In genomic region chr12:7798750-7799308, GRCh38 we compare ENCODE assay signal across 11 cellular contexts. TPM values are rescaled to one million over a fixed set of nuclear protein-coding genes. Genes with fewer than 3 reads are reported as not detected.
DNase-seq lines count a peak whose midpoint lies in the region; ATAC-seq, FAIRE-seq and TF ChIP-seq lines count a peak whose summit lies in the region.
"Not testable (repeated sequence)": the region's sequence is repeated elsewhere in the genome, so short reads cannot be mapped to it uniquely, and the experiment has no call there.
"Had no signal": no experiment of that assay in that cellular context is flagged by ENCODE, and none has a peak within 500 bp of the region (broad histone marks: within the 10 kb centered on the region; RNA-seq: fewer than 3 reads in every experiment).

No MANE protein-coding gene starts in this region.

- peaks cover 33% of the 10 kb centered on the region for H3F3A ChIP-seq in GM23338 (replicated peaks; ENCODE audit: low read depth)
- not testable (repeated sequence) for H3F3A ChIP-seq in neural progenitor cell (ENCODE audit: low read depth)

- DNase-seq in GM23338 (ENCODE audit: low spot score); astrocyte (ENCODE audit: low read depth); endothelial cell of umbilical vein (ENCODE audit: low read depth, low spot score); neural progenitor cell (ENCODE audit: low spot score); urothelium cell line (ENCODE audit: low spot score): not testable (repeated sequence)
- peak; percentile 33 for DNase-seq in HepG2 (ENCODE audit: low spot score)

- dilution Hi-C loops in endothelial cell of umbilical vein (cut with MboI; ENCODE audit: extremely low pct_ligation_motif_present, low sequenced_read_pairs) = not testable (repeated sequence)

- peaks cover 32% of the 10 kb centered on the region for H3K4me1 ChIP-seq in GM23338 (ENCODE audit: insufficient read depth)
- peaks cover 23% of the 10 kb centered on the region for H3K4me1 ChIP-seq in HUES64 (ENCODE audit: insufficient read depth, low read length)
- not testable (repeated sequence) for H3K4me1 ChIP-seq in astrocyte (ENCODE audit: insufficient read depth, low read length); endothelial cell of umbilical vein (ENCODE audit: control insufficient read depth, extremely low read depth, insufficient read depth, low read length); neural progenitor cell
- peaks cover 25% of the 10 kb centered on the region for H3K4me1 ChIP-seq in iPS-18a (ENCODE audit: control insufficient read depth, low read depth, low read length)
- peaks cover 44% of the 10 kb centered on the region for H3K4me1 ChIP-seq in HepG2 (ENCODE audit: insufficient read depth, low read length)

- peaks cover 81% of the 10 kb centered on the region for H3K36me3 Mint-ChIP-seq in GM23338 (ENCODE audit: low read depth)
- H3K36me3 Mint-ChIP-seq in astrocyte (ENCODE audit: low read depth, unreplicated experiment); neural progenitor cell: not testable (repeated sequence)

- WGBS in HUES64 = no CpG with 5 or more reads among the region's 4 CpGs
- WGBS in HepG2 (ENCODE audit: low lambda C conversion rate) = 4% methylated on average over 1 of the region's 4 CpGs

- H3K27me3 ChIP-seq in GM23338 (ENCODE audit: insufficient read depth); HUES64 (ENCODE audit: insufficient read depth, low read length); astrocyte (ENCODE audit: insufficient read depth, low read length); endothelial cell of umbilical vein (ENCODE audit: control insufficient read depth in 2 of 2, insufficient read depth in 2 of 2, low read length in 2 of 2); iPS-18a (ENCODE audit: control insufficient read depth, insufficient read depth, low read length); HepG2 (ENCODE audit: control insufficient read depth in 1 of 2, insufficient read depth in 2 of 2, low read length in 2 of 2); neural progenitor cell: not testable (repeated sequence)

- POLR2A ChIA-PET in endothelial cell of umbilical vein (lab: Charles Lee) = interaction anchor here (0.7 kb wide), 1 partner anchor 106 kb away, joined by 3 read pairs; no protein-coding TSS in a partner anchor
- POLR2A ChIA-PET in HepG2 (lab: Yijun Ruan, JAX) = not testable (repeated sequence)

- H2AFZ ChIP-seq in GM23338; astrocyte (ENCODE audit: low read depth, low read length); endothelial cell of umbilical vein (ENCODE audit: low read depth, low read length); HepG2 (ENCODE audit: low read length); neural progenitor cell (replicated peaks): not testable (repeated sequence)

- not testable (repeated sequence) for BruUV-seq in endothelial cell of umbilical vein (replicated peaks; lab: Mats Ljungman, UMichigan); HepG2 (replicated peaks; lab: Mats Ljungman, UMichigan)

- not testable (repeated sequence) for H3K9me3 ChIP-seq in HUES64 (ENCODE audit: insufficient read depth, low read depth, low read length); astrocyte (ENCODE audit: insufficient read depth, low read depth, low read length); endothelial cell of umbilical vein (replicated peaks; ENCODE audit: control insufficient read depth, insufficient read depth, low read length); iPS-18a (ENCODE audit: control insufficient read depth, low read depth, low read length); HepG2 (ENCODE audit: low read length); neural progenitor cell (ENCODE audit: low read depth)

- H3K27ac Mint-ChIP-seq in GM23338 (peak overlapping the region; percentile 98), astrocyte (ENCODE audit: unreplicated experiment) (peak overlapping the region; percentile 35), neural progenitor cell (peak overlapping the region; percentile 66)

- peak; percentile 96 for ATAC-seq in GM23338
- ATAC-seq in HepG2 = peak; percentile 64

- H3K36me3 ChIP-seq in GM23338 (ENCODE audit: insufficient read depth) (peaks cover 31% of the 10 kb centered on the region), HUES64 (ENCODE audit: insufficient read depth, low read length) (peaks cover 28% of the 10 kb centered on the region), iPS-18a (ENCODE audit: control insufficient read depth, low read depth, low read length) (peaks cover 15% of the 10 kb centered on the region)
- H3K36me3 ChIP-seq in astrocyte (ENCODE audit: insufficient read depth, low read length); endothelial cell of umbilical vein (ENCODE audit: control insufficient read depth in 2 of 2, extremely low read depth in 1 of 2, insufficient read depth in 2 of 2, low read length in 2 of 2); HepG2 (replicated peaks in 1 of 2; ENCODE audit: control insufficient read depth in 1 of 2, insufficient read depth in 2 of 2, low read length in 2 of 2); neural progenitor cell: not testable (repeated sequence)

- peaks cover 21% of the 10 kb centered on the region for H3K27me3 Mint-ChIP-seq in GM23338 (ENCODE audit: insufficient read depth, low read depth, poor library complexity)
- not testable (repeated sequence) for H3K27me3 Mint-ChIP-seq in astrocyte (ENCODE audit: low read depth, unreplicated experiment); neural progenitor cell (ENCODE audit: insufficient read depth, low read depth)

- not testable (repeated sequence) for H4K20me1 ChIP-seq in GM23338 (replicated peaks; ENCODE audit: insufficient read depth); astrocyte (ENCODE audit: insufficient read depth, low read length); endothelial cell of umbilical vein (replicated peaks; ENCODE audit: control insufficient read depth, extremely low read depth, insufficient read depth, low read length); HepG2 (ENCODE audit: insufficient read depth, low read length); neural progenitor cell (ENCODE audit: low read depth)

- H3K9ac ChIP-seq in HUES64 (ENCODE audit: low read depth, low read length) (peak overlapping the region; percentile 59), iPS-18a (ENCODE audit: low read length) (peak overlapping the region; percentile 45)
- H3K9ac ChIP-seq in astrocyte (ENCODE audit: low read length); endothelial cell of umbilical vein (replicated peaks; ENCODE audit: extremely low read depth, insufficient read depth, low read length); HepG2 (ENCODE audit: insufficient read depth, low read depth, low read length); neural progenitor cell: not testable (repeated sequence)

- not testable (repeated sequence) for TF ChIP-seq CTCF in GM23338 (conservative IDR thresholded peaks at IDR 0.05; ENCODE audit: low read depth in 2 of 2); astrocyte (IDR thresholded peaks at IDR 0.05; ENCODE audit: insufficient read depth, low read depth, low read length); endothelial cell of umbilical vein (IDR thresholded peaks at IDR 0.05; ENCODE audit: extremely low read depth in 1 of 2, insufficient read depth in 1 of 2, low read depth in 1 of 2, low read length in 2 of 2); HepG2 (CRISPR knock-in tag; IDR thresholded peaks at IDR 0.05); neural progenitor cell (IDR thresholded peaks at IDR 0.05)

- H3K9me1 ChIP-seq in endothelial cell of umbilical vein (replicated peaks; ENCODE audit: control insufficient read depth, extremely low read depth, insufficient read depth, low read length) = not testable (repeated sequence)

- TF ChIP-seq POLR2A in endothelial cell of umbilical vein (IDR thresholded peaks at IDR 0.05; ENCODE audit: low read depth, low read length); HepG2 (IDR thresholded peaks at IDR 0.05; ENCODE audit: insufficient read depth in 1 of 2, low read depth in 2 of 2, low read length in 2 of 2): not testable (repeated sequence)

- H3K79me2 ChIP-seq in GM23338 (replicated peaks; ENCODE audit: insufficient read depth) = peaks cover 17% of the 10 kb centered on the region
- H3K79me2 ChIP-seq in astrocyte (ENCODE audit: insufficient read depth, low read length); endothelial cell of umbilical vein (ENCODE audit: control insufficient read depth, insufficient read depth, low read length); HepG2 (ENCODE audit: insufficient read depth, low read length); neural progenitor cell (ENCODE audit: low read depth): not testable (repeated sequence)

- TF ChIP-seq RAD21 in HepG2 (CRISPR knock-in tag; IDR thresholded peaks at IDR 0.05) = not testable (repeated sequence)

- peak overlapping the region; percentile 29; the same call in 1 of the 2 replicates for H3K4me2 ChIP-seq in GM23338
- H3K4me2 ChIP-seq in astrocyte (ENCODE audit: low read length); endothelial cell of umbilical vein (ENCODE audit: insufficient read depth, low read length); neural progenitor cell: not testable (repeated sequence)
- H3K4me2 ChIP-seq in HepG2 (ENCODE audit: low read depth, low read length) = peak overlapping the region; percentile 68

- not testable (repeated sequence) for TF ChIP-seq EP300 in HepG2 (IDR thresholded peaks at IDR 0.05; ENCODE audit: low read depth in 2 of 2, low read length in 2 of 2); HepG2 (CRISPR knock-in tag; IDR thresholded peaks at IDR 0.05; ENCODE audit: borderline replicate concordance)

- H3K4me1 Mint-ChIP-seq in GM23338 (peaks cover 43% of the 10 kb centered on the region), astrocyte (ENCODE audit: low read depth, unreplicated experiment) (peaks cover 11% of the 10 kb centered on the region), neural progenitor cell (peaks cover 13% of the 10 kb centered on the region)

- H3K27ac ChIP-seq in GM23338 (ENCODE audit: low read depth) (peak overlapping the region; percentile 100), HUES64 (ENCODE audit: low read depth, low read length) (peak overlapping the region; percentile 96), iPS-18a (ENCODE audit: low read length) (peak overlapping the region; percentile 85)
- not testable (repeated sequence) for H3K27ac ChIP-seq in astrocyte (ENCODE audit: low read depth, low read length); endothelial cell of umbilical vein (ENCODE audit: insufficient read depth, low read depth, low read length); HepG2 (ENCODE audit: extremely low read length, insufficient read depth, low read length); neural progenitor cell

- CTCF ChIA-PET in endothelial cell of umbilical vein (lab: Charles Lee) = interaction anchor here (1.8 kb wide), 1 partner anchor 107 kb away, joined by 10 read pairs; no protein-coding TSS in a partner anchor
- CTCF ChIA-PET in HepG2 (lab: Yijun Ruan, JAX; ENCODE audit: low intra/inter-chr PET ratio, low total read pairs) = not testable (repeated sequence)

- not testable (repeated sequence) for H3K4me3 ChIP-seq in GM23338; HUES64 (ENCODE audit: low read length); astrocyte (ENCODE audit: insufficient read depth, low read depth, low read length); endothelial cell of umbilical vein (replicated peaks in 1 of 3; ENCODE audit: insufficient read depth in 1 of 3, low read depth in 1 of 3, low read length in 3 of 3); iPS-18a (ENCODE audit: low read length); neural progenitor cell
- peak overlapping the region; percentile 9 to 50 (median 37); a peak in 4 of 6 replicates for H3K4me3 ChIP-seq in HepG2 (replicated peaks in 1 of 3; ENCODE audit: insufficient read depth in 1 of 3, low read depth in 2 of 3, low read length in 3 of 3)

- in situ Hi-C loops in HepG2 (cut with HindIII; ENCODE audit: extremely low pct_ligation_motif_present, low pct_unique_long_range_greater_than_20kb) = not testable (repeated sequence)

- not testable (repeated sequence) for H3K9me2 ChIP-seq in GM23338 (ENCODE audit: insufficient read depth)

- peak overlapping the region; percentile 35 for H3K4me3 Mint-ChIP-seq in GM23338
- not testable (repeated sequence) for H3K4me3 Mint-ChIP-seq in astrocyte (ENCODE audit: unreplicated experiment); neural progenitor cell

- peak; percentile 70 for FAIRE-seq in astrocyte (lab: Jason Lieb, UNC)
- peak; percentile 53 for FAIRE-seq in endothelial cell of umbilical vein (lab: Jason Lieb, UNC)
- peak; percentile 93 for FAIRE-seq in HepG2 (lab: Jason Lieb, UNC)
- FAIRE-seq in urothelium cell line (lab: Jason Lieb, UNC) = peak; percentile 72

- intact Hi-C loops in endothelial cell of umbilical vein (cut with micrococcal nuclease); HepG2 (cut with micrococcal nuclease; ENCODE audit: unreplicated experiment): not testable (repeated sequence)

- not testable (repeated sequence) for H3K9me3 Mint-ChIP-seq in GM23338; astrocyte (ENCODE audit: unreplicated experiment); neural progenitor cell

RNA-seq across cellular contexts. Expression of gene NANOG, which starts 9.6 kb away (rescaled TPM):
- total RNA-seq in GM23338 (2014; rRNA removed; shearing (Covaris generic)) = 134 TPM in 2 replicates
- polyA plus RNA-seq in GM23338 (2016; fragmentation: Nextera tagmentation; extraction: Ambion mirVana) (42.0 and 48.5 TPM in 2 replicates), endothelial cell of umbilical vein (0.03 TPM in 1 of 2 replicates, not detected in the other), HepG2 (2011; rRNA removed) (0.04 and 0.30 TPM in 2 replicates)
- 73.3 TPM for polyA plus RNA-seq in HUES64 (2013, experiment 1 of 2)
- polyA plus RNA-seq in HUES64 (2013, experiment 2 of 2) = 73.7 TPM
- total RNA-seq in astrocyte (0.16 and 0.94 TPM in 2 replicates), endothelial cell of umbilical vein (not detected in 2 replicates), HepG2 (2016; rRNA removed; fragmentation: Illumina TruSeq; extraction: Trizol) (0.24 TPM in 1 of 2 replicates, not detected in the other), neural progenitor cell (ENCODE audit: low replicate concordance) (not detected in 2 replicates)
- not detected in 2 replicates for polyA plus RNA-seq in endothelial cell of umbilical vein (2011; cell fraction: cytosol; rRNA removed)
- polyA plus RNA-seq in endothelial cell of umbilical vein (2011; cell fraction: nucleus; rRNA removed) = not detected in 2 replicates
- polyA plus RNA-seq in endothelial cell of umbilical vein (2012) = not detected in 2 replicates
- polyA minus RNA-seq in endothelial cell of umbilical vein = 0.13 TPM in 1 of 2 replicates, not detected in the other
- not detected for polyA minus RNA-seq in endothelial cell of umbilical vein (2011; cell fraction: cytosol; rRNA and poly(A)+ RNA removed)
- 0.19 and 0.82 TPM in 2 replicates for polyA minus RNA-seq in endothelial cell of umbilical vein (2011; cell fraction: nucleus; rRNA and poly(A)+ RNA removed)
- not detected in 2 replicates for total RNA-seq in HepG2 (2016; cell fraction: cytosol; rRNA removed; fragmentation: Illumina TruSeq; extraction: Trizol; ENCODE audit: low read depth)
- 0.26 TPM in 1 of 2 replicates, not detected in the other for total RNA-seq in HepG2 (2016; cell fraction: insoluble cytoplasmic fraction; rRNA removed; fragmentation: Illumina TruSeq; extraction: Trizol)
- 0.03 TPM in 1 of 2 replicates, not detected in the other for total RNA-seq in HepG2 (2016; cell fraction: membrane; rRNA removed; fragmentation: Illumina TruSeq; extraction: Trizol)
- total RNA-seq in HepG2 (2016; cell fraction: nucleus; rRNA removed; fragmentation: Illumina TruSeq; extraction: Trizol) = not detected in 2 replicates
- 0.05 and 0.15 TPM in 2 replicates for polyA plus RNA-seq in HepG2 (2011; cell fraction: cytosol; rRNA removed)
- polyA plus RNA-seq in HepG2 (2011; cell fraction: nucleus; rRNA removed) = 0.13 and 0.14 TPM in 2 replicates
- polyA plus RNA-seq in HepG2 (2012) = 0.28 TPM in 1 of 2 replicates, not detected in the other
- not detected in 2 replicates for polyA plus RNA-seq in HepG2 (2016; cell fraction: cytosol; fragmentation: Illumina TruSeq; extraction: Trizol; ENCODE audit: low read depth)
- polyA plus RNA-seq in HepG2 (2016; cell fraction: insoluble cytoplasmic fraction; fragmentation: Illumina TruSeq; extraction: Trizol; ENCODE audit: low read depth) = not detected in 2 replicates
- not detected in 2 replicates for polyA plus RNA-seq in HepG2 (2016; cell fraction: membrane; fragmentation: Illumina TruSeq; extraction: Trizol; ENCODE audit: low read depth)
- not detected in 2 replicates for polyA plus RNA-seq in HepG2 (2016; cell fraction: nucleus; fragmentation: Illumina TruSeq; extraction: Trizol; ENCODE audit: insufficient read depth, low read depth)
- 0.10 TPM in 1 of 2 replicates, not detected in the other for polyA minus RNA-seq in HepG2 (2011; rRNA and poly(A)+ RNA removed; ENCODE audit: low replicate concordance)
- polyA minus RNA-seq in HepG2 (2011; cell fraction: cytosol; rRNA and poly(A)+ RNA removed) = not detected in 2 replicates
- polyA minus RNA-seq in HepG2 (2011; cell fraction: nucleus; rRNA and poly(A)+ RNA removed) = 0.75 and 1.2 TPM in 2 replicates
- total RNA-seq: CD4-positive, alpha-beta memory T cell; H4 had no signal
- polyA plus RNA-seq: AG04450; CD4-positive, alpha-beta memory T cell had no signal

RNA-seq across cellular contexts. Expression of gene NANOGNB, which starts 33.8 kb away (rescaled TPM):
- total RNA-seq in GM23338 (2014; rRNA removed; shearing (Covaris generic)) = not detected in 2 replicates
- not detected in 2 replicates for polyA plus RNA-seq in GM23338 (2016; fragmentation: Nextera tagmentation; extraction: Ambion mirVana)
- not detected for polyA plus RNA-seq in HUES64 (2013, experiment 1 of 2)
- not detected for polyA plus RNA-seq in HUES64 (2013, experiment 2 of 2)
- total RNA-seq in astrocyte = not detected in 2 replicates
- not detected in 2 replicates for total RNA-seq in endothelial cell of umbilical vein
- polyA plus RNA-seq in endothelial cell of umbilical vein = not detected in 2 replicates
- not detected in 2 replicates for polyA plus RNA-seq in endothelial cell of umbilical vein (2011; cell fraction: cytosol; rRNA removed)
- polyA plus RNA-seq in endothelial cell of umbilical vein (2011; cell fraction: nucleus; rRNA removed) = not detected in 2 replicates
- not detected in 2 replicates for polyA plus RNA-seq in endothelial cell of umbilical vein (2012)
- not detected in 2 replicates for polyA minus RNA-seq in endothelial cell of umbilical vein
- not detected for polyA minus RNA-seq in endothelial cell of umbilical vein (2011; cell fraction: cytosol; rRNA and poly(A)+ RNA removed)
- polyA minus RNA-seq in endothelial cell of umbilical vein (2011; cell fraction: nucleus; rRNA and poly(A)+ RNA removed) = not detected in 2 replicates
- total RNA-seq in HepG2 (2016; rRNA removed; fragmentation: Illumina TruSeq; extraction: Trizol) = not detected in 2 replicates
- total RNA-seq in HepG2 (2016; cell fraction: cytosol; rRNA removed; fragmentation: Illumina TruSeq; extraction: Trizol; ENCODE audit: low read depth) = not detected in 2 replicates
- total RNA-seq in HepG2 (2016; cell fraction: insoluble cytoplasmic fraction; rRNA removed; fragmentation: Illumina TruSeq; extraction: Trizol) = not detected in 2 replicates
- not detected in 2 replicates for total RNA-seq in HepG2 (2016; cell fraction: membrane; rRNA removed; fragmentation: Illumina TruSeq; extraction: Trizol)
- total RNA-seq in HepG2 (2016; cell fraction: nucleus; rRNA removed; fragmentation: Illumina TruSeq; extraction: Trizol) = not detected in 2 replicates
- polyA plus RNA-seq in HepG2 (2011; rRNA removed) = not detected in 2 replicates
- polyA plus RNA-seq in HepG2 (2011; cell fraction: cytosol; rRNA removed) = not detected in 2 replicates
- polyA plus RNA-seq in HepG2 (2011; cell fraction: nucleus; rRNA removed) = not detected in 2 replicates
- polyA plus RNA-seq in HepG2 (2012) = not detected in 2 replicates
- not detected in 2 replicates for polyA plus RNA-seq in HepG2 (2016; cell fraction: cytosol; fragmentation: Illumina TruSeq; extraction: Trizol; ENCODE audit: low read depth)
- not detected in 2 replicates for polyA plus RNA-seq in HepG2 (2016; cell fraction: insoluble cytoplasmic fraction; fragmentation: Illumina TruSeq; extraction: Trizol; ENCODE audit: low read depth)
- polyA plus RNA-seq in HepG2 (2016; cell fraction: membrane; fragmentation: Illumina TruSeq; extraction: Trizol; ENCODE audit: low read depth) = not detected in 2 replicates
- polyA plus RNA-seq in HepG2 (2016; cell fraction: nucleus; fragmentation: Illumina TruSeq; extraction: Trizol; ENCODE audit: insufficient read depth, low read depth) = not detected in 2 replicates
- polyA minus RNA-seq in HepG2 (2011; rRNA and poly(A)+ RNA removed; ENCODE audit: low replicate concordance) = not detected in 2 replicates
- not detected in 2 replicates for polyA minus RNA-seq in HepG2 (2011; cell fraction: cytosol; rRNA and poly(A)+ RNA removed)
- not detected in 2 replicates for polyA minus RNA-seq in HepG2 (2011; cell fraction: nucleus; rRNA and poly(A)+ RNA removed)
- total RNA-seq in neural progenitor cell (ENCODE audit: low replicate concordance) = not detected in 2 replicates
- total RNA-seq: CD4-positive, alpha-beta memory T cell; H4 had no signal
- polyA plus RNA-seq: AG04450; CD4-positive, alpha-beta memory T cell had no signal

RNA-seq across cellular contexts. Expression of gene CLEC4C, which starts 51.7 kb away (rescaled TPM):
- total RNA-seq in GM23338 (2014; rRNA removed; shearing (Covaris generic)) = not detected in 2 replicates
- polyA plus RNA-seq in GM23338 (2016; fragmentation: Nextera tagmentation; extraction: Ambion mirVana) (not detected in 2 replicates), endothelial cell of umbilical vein (not detected in 2 replicates), HepG2 (2011; rRNA removed) (not detected in 2 replicates)
- polyA plus RNA-seq in HUES64 (2013, experiment 1 of 2) = not detected
- not detected for polyA plus RNA-seq in HUES64 (2013, experiment 2 of 2)
- total RNA-seq in astrocyte (not detected in 2 replicates), endothelial cell of umbilical vein (not detected in 2 replicates), HepG2 (2016; rRNA removed; fragmentation: Illumina TruSeq; extraction: Trizol) (not detected in 2 replicates), neural progenitor cell (ENCODE audit: low replicate concordance) (not detected in 2 replicates)
- polyA plus RNA-seq in endothelial cell of umbilical vein (2011; cell fraction: cytosol; rRNA removed) = not detected in 2 replicates
- not detected in 2 replicates for polyA plus RNA-seq in endothelial cell of umbilical vein (2011; cell fraction: nucleus; rRNA removed)
- polyA plus RNA-seq in endothelial cell of umbilical vein (2012) = not detected in 2 replicates
- not detected in 2 replicates for polyA minus RNA-seq in endothelial cell of umbilical vein
- polyA minus RNA-seq in endothelial cell of umbilical vein (2011; cell fraction: cytosol; rRNA and poly(A)+ RNA removed) = not detected
- polyA minus RNA-seq in endothelial cell of umbilical vein (2011; cell fraction: nucleus; rRNA and poly(A)+ RNA removed) = not detected in 2 replicates
- total RNA-seq in HepG2 (2016; cell fraction: cytosol; rRNA removed; fragmentation: Illumina TruSeq; extraction: Trizol; ENCODE audit: low read depth) = not detected in 2 replicates
- not detected in 2 replicates for total RNA-seq in HepG2 (2016; cell fraction: insoluble cytoplasmic fraction; rRNA removed; fragmentation: Illumina TruSeq; extraction: Trizol)
- not detected in 2 replicates for total RNA-seq in HepG2 (2016; cell fraction: membrane; rRNA removed; fragmentation: Illumina TruSeq; extraction: Trizol)
- total RNA-seq in HepG2 (2016; cell fraction: nucleus; rRNA removed; fragmentation: Illumina TruSeq; extraction: Trizol) = not detected in 2 replicates
- not detected in 2 replicates for polyA plus RNA-seq in HepG2 (2011; cell fraction: cytosol; rRNA removed)
- not detected in 2 replicates for polyA plus RNA-seq in HepG2 (2011; cell fraction: nucleus; rRNA removed)
- not detected in 2 replicates for polyA plus RNA-seq in HepG2 (2012)
- polyA plus RNA-seq in HepG2 (2016; cell fraction: cytosol; fragmentation: Illumina TruSeq; extraction: Trizol; ENCODE audit: low read depth) = not detected in 2 replicates
- polyA plus RNA-seq in HepG2 (2016; cell fraction: insoluble cytoplasmic fraction; fragmentation: Illumina TruSeq; extraction: Trizol; ENCODE audit: low read depth) = not detected in 2 replicates
- not detected in 2 replicates for polyA plus RNA-seq in HepG2 (2016; cell fraction: membrane; fragmentation: Illumina TruSeq; extraction: Trizol; ENCODE audit: low read depth)
- polyA plus RNA-seq in HepG2 (2016; cell fraction: nucleus; fragmentation: Illumina TruSeq; extraction: Trizol; ENCODE audit: insufficient read depth, low read depth) = not detected in 2 replicates
- not detected in 2 replicates for polyA minus RNA-seq in HepG2 (2011; rRNA and poly(A)+ RNA removed; ENCODE audit: low replicate concordance)
- polyA minus RNA-seq in HepG2 (2011; cell fraction: cytosol; rRNA and poly(A)+ RNA removed) = not detected in 2 replicates
- polyA minus RNA-seq in HepG2 (2011; cell fraction: nucleus; rRNA and poly(A)+ RNA removed) = not detected in 2 replicates
- total RNA-seq: CD4-positive, alpha-beta memory T cell; H4 had no signal
- polyA plus RNA-seq: AG04450; CD4-positive, alpha-beta memory T cell had no signal

Comparison
In these comparisons a context has a peak if more than half of its experiments do, and no peak if none do; other contexts are left out.
1. H3K27ac Mint-ChIP-seq: peak in every context shown above with its lines; median percentile 98 in GM23338; 66 in neural progenitor cell; 35 in astrocyte.
2. RNA of gene NANOG, which starts 9.6 kb away (total RNA-seq): 134 TPM in GM23338; 0.03 to 0.26 TPM in HepG2, not detected in endothelial cell of umbilical vein, 0.16 to 0.94 TPM in astrocyte and not detected in neural progenitor cell; every median in the first group is over 10 times any median in the second.